ENCODE assay signal across 17 cellular contexts in genomic region chr10:1448252-1448901, GRCh38.
"Had no signal": no experiment of that assay in that cellular context is flagged by ENCODE, and none has a peak within 500 bp of the region (broad histone marks: within the 10 kb centered on the region; RNA-seq: fewer than 3 reads in every experiment).

No MANE protein-coding gene starts in this region.

- H3K9me3 ChIP-seq: heart left ventricle, neutrophil, psoas muscle, sigmoid colon had no signal

- H3K4me3 ChIP-seq: dorsolateral prefrontal cortex, heart left ventricle, psoas muscle, sigmoid colon had no signal

- H3K4me3 Mint-ChIP-seq: activated CD4-positive, alpha-beta memory T cell treated with anti-CD3 and anti-CD28 coated beads, Interleukin-2, amount 10 ng/mL, durations not matched to agents 7 days and 5 days; activated naive CD8-positive, alpha-beta T cell treated with anti-CD3 and anti-CD28 coated beads, Interleukin-2, amount 10 ng/mL, durations not matched to agents 7 days and 5 days; naive thymus-derived CD4-positive, alpha-beta T cell had no signal

- H3K36me3 Mint-ChIP-seq: activated naive CD8-positive, alpha-beta T cell treated with anti-CD3 and anti-CD28 coated beads, Interleukin-2, amount 10 ng/mL, durations not matched to agents 7 days and 5 days had no signal

- H3K4me1 ChIP-seq: heart left ventricle, psoas muscle, sigmoid colon had no signal

- H3K27me3 ChIP-seq: neutrophil had no signal

- H3K27me3 Mint-ChIP-seq: activated CD4-positive, alpha-beta memory T cell treated with anti-CD3 and anti-CD28 coated beads, Interleukin-2, amount 10 ng/mL, durations not matched to agents 7 days and 5 days; activated naive CD8-positive, alpha-beta T cell treated with anti-CD3 and anti-CD28 coated beads, Interleukin-2, amount 10 ng/mL, durations not matched to agents 7 days and 5 days had no signal

- FAIRE-seq: bronchial epithelial cell, frontal cortex, keratinocyte had no signal

- DNase-seq: activated CD4-positive, alpha-beta memory T cell treated with anti-CD3 and anti-CD28 coated beads, Interleukin-2, amount 10 ng/mL, durations not matched to agents 7 days and 5 days; activated gamma-delta T cell treated with Interleukin-2 at 50 U/mL for 16 hours; activated naive CD8-positive, alpha-beta T cell treated with anti-CD3 and anti-CD28 coated beads, Interleukin-2, amount 10 ng/mL, durations not matched to agents 7 days and 5 days; activated T-cell treated with anti-CD3 and anti-CD28 coated beads, Interleukin-2, amount 50 U/mL, for 48 hours; aorta; dorsolateral prefrontal cortex; heart left ventricle; naive thymus-derived CD4-positive, alpha-beta T cell; psoas muscle; sigmoid colon; stimulated activated CD4-positive, alpha-beta T cell treated with anti-CD3 and anti-CD28 coated beads, Interleukin-2, amount 100 ng/mL, for 24 hours; stimulated activated naive CD4-positive, alpha-beta T cell; T-helper 2 cell had no signal

- H3K36me3 ChIP-seq: heart left ventricle, neutrophil, sigmoid colon had no signal

- H3K4me1 Mint-ChIP-seq: activated CD4-positive, alpha-beta memory T cell treated with anti-CD3 and anti-CD28 coated beads, Interleukin-2, amount 10 ng/mL, durations not matched to agents 7 days and 5 days; activated naive CD8-positive, alpha-beta T cell treated with anti-CD3 and anti-CD28 coated beads, Interleukin-2, amount 10 ng/mL, durations not matched to agents 7 days and 5 days; naive thymus-derived CD4-positive, alpha-beta T cell had no signal

- ATAC-seq: heart left ventricle; naive thymus-derived CD4-positive, alpha-beta T cell; psoas muscle had no signal

- H3K27ac ChIP-seq: dorsolateral prefrontal cortex, heart left ventricle, neutrophil, psoas muscle, sigmoid colon had no signal

- H3K27ac Mint-ChIP-seq: activated CD4-positive, alpha-beta memory T cell treated with anti-CD3 and anti-CD28 coated beads, Interleukin-2, amount 10 ng/mL, durations not matched to agents 7 days and 5 days; activated naive CD8-positive, alpha-beta T cell treated with anti-CD3 and anti-CD28 coated beads, Interleukin-2, amount 10 ng/mL, durations not matched to agents 7 days and 5 days; naive thymus-derived CD4-positive, alpha-beta T cell had no signal
